Comparison of ENCODE assay signal across 11 cellular contexts in the genomic region with DNA sequence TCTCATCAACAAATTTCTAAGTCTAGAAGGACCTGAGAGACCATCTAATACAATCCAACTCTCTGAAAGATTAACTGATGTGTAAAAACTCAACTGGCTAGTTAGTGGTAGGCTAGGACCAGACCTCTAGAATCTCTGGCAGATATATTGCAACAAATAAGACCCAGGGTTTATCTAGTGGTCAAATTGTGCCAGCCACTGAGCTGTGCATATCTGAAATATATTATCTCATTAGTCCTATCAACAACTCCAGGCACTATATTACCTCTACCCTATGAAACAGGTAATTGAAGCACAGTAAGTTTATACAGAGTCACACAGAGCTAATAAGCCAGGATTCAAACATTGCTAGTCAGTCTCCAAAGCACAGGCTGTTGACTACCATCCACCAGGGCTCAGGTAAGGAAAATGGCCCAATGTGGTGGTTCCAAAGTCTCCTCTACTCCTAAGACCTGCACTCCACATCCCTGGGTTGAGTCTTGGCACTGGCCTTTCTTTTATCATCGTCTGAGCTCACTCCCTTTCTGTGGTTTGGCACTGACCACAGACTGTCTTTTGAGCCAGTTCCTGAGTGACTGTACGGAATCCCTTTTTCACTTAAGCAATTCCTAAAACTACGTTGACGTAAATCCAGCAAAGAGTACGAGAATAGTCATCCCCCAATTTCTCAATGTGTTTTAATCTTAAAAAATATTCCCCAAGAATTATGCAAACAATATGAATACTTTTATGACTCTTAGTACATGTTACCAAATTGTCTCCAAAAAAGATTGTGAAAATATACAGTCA. TPM values are rescaled to one million over a fixed set of nuclear protein-coding genes. Genes with fewer than 3 reads are reported as not detected.
DNase-seq lines count a peak whose midpoint lies in the region; ATAC-seq and TF ChIP-seq lines count a peak whose summit lies in the region.
"Had no signal": no experiment of that assay in that cellular context is flagged by ENCODE, and none has a peak within 500 bp of the region (broad histone marks: within the 10 kb centered on the region; RNA-seq: fewer than 3 reads in every experiment).

No MANE protein-coding gene starts in this region.

- H3K9ac ChIP-seq in fibroblast of lung (ENCODE audit: insufficient read depth, low read length): no peak overlapping the region

- no peak for ATAC-seq in HG03159 (IDR thresholded peaks at IDR 0.05; ENCODE audit: unreplicated experiment)

- H4K20me1 ChIP-seq in PC-9 (ENCODE audit: insufficient read depth): no peaks in the 10 kb centered on the region
- no peaks in the 10 kb centered on the region for H4K20me1 ChIP-seq in fibroblast of lung (ENCODE audit: control insufficient read depth, extremely low read depth, insufficient read depth, low read length)

- H3F3A ChIP-seq in PC-9 (ENCODE audit: insufficient read depth, low read depth): no peaks in the 10 kb centered on the region

- no peaks in the 10 kb centered on the region for H3K36me3 Mint-ChIP-seq in activated CD4-positive, alpha-beta memory T cell treated with anti-CD3 and anti-CD28 coated beads for 36 hours

- H3K9me2 ChIP-seq in PC-9 (ENCODE audit: insufficient read depth): no peaks in the 10 kb centered on the region

- H3K27me3 Mint-ChIP-seq in activated CD4-positive, alpha-beta memory T cell treated with anti-CD3 and anti-CD28 coated beads for 36 hours: no peaks in the 10 kb centered on the region

- no peak overlapping the region for H3K4me3 ChIP-seq in PC-9
- H3K4me3 ChIP-seq in fibroblast of lung (replicated peaks in 1 of 4; ENCODE audit: control extremely low read depth in 1 of 4, insufficient read depth in 1 of 4, low read depth in 3 of 4, low read length in 4 of 4): no peak overlapping the region
- H3K4me3 ChIP-seq: dorsolateral prefrontal cortex, SJCRH30 had no signal

- peak overlapping the region; percentile 47; the same call in 1 of the 2 replicates for H2AFZ ChIP-seq in PC-9
- H2AFZ ChIP-seq in fibroblast of lung (ENCODE audit: low read length): no peak overlapping the region

- H3K9me3 Mint-ChIP-seq in activated CD4-positive, alpha-beta memory T cell treated with anti-CD3 and anti-CD28 coated beads for 36 hours: no peaks in the 10 kb centered on the region

- DNase-seq in EH (ENCODE audit: low read depth): peak; percentile 79
- no peak for DNase-seq in PC-9
- peak; percentile 92 to 99 for DNase-seq in fibroblast of lung (ENCODE audit: low read depth in 2 of 2)
- peak; percentile 4 for DNase-seq in renal cortical epithelial cell (ENCODE audit: low read depth)
- DNase-seq in activated CD4-positive, alpha-beta memory T cell treated with anti-CD3 and anti-CD28 coated beads for 36 hours: no peak
- DNase-seq in activated gamma-delta T cell (lab: John Stamatoyannopoulos, UW): no peak
- DNase-seq in OCI-M2 (lab: John Stamatoyannopoulos, UW; ENCODE audit: unreplicated experiment): no peak
- DNase-seq: dorsolateral prefrontal cortex, NCI-H1092 had no signal

- H3K27ac ChIP-seq in PC-9: no peak overlapping the region
- no peak overlapping the region for H3K27ac ChIP-seq in fibroblast of lung (ENCODE audit: insufficient read depth, low read length)
- H3K27ac ChIP-seq: dorsolateral prefrontal cortex, SJCRH30 had no signal

- H3K36me3 ChIP-seq in PC-9 (ENCODE audit: low read depth): no peaks in the 10 kb centered on the region
- no peaks in the 10 kb centered on the region for H3K36me3 ChIP-seq in fibroblast of lung (ENCODE audit: control insufficient read depth, insufficient read depth, low read length)
- H3K36me3 ChIP-seq: SJCRH30 had no signal

- TF ChIP-seq CTCF in PC-9 (conservative IDR thresholded peaks at IDR 0.05) (no peak), fibroblast of lung (conservative IDR thresholded peaks at IDR 0.05 in 1 of 2, IDR thresholded peaks at IDR 0.05 in 1 of 2; ENCODE audit: low read depth in 1 of 2, low read length in 2 of 2) (no peak)

- POLR2A ChIA-PET in PC-9 (lab: Charles Lee; ENCODE audit: unreplicated experiment): no interaction called here
- POLR2A ChIA-PET in activated CD4-positive, alpha-beta memory T cell treated with anti-CD3 and anti-CD28 coated beads for 36 hours (lab: Charles Lee): no interaction called here

- no peak overlapping the region for H3K4me3 Mint-ChIP-seq in activated CD4-positive, alpha-beta memory T cell treated with anti-CD3 and anti-CD28 coated beads for 36 hours

- intact Hi-C loops in PC-9 (cut with micrococcal nuclease; ENCODE audit: unreplicated experiment): no loop called here
- intact Hi-C loops in activated CD4-positive, alpha-beta memory T cell treated with anti-CD3 and anti-CD28 coated beads for 36 hours (cut with micrococcal nuclease): no loop called here

- no peak overlapping the region for H3K27ac Mint-ChIP-seq in activated CD4-positive, alpha-beta memory T cell treated with anti-CD3 and anti-CD28 coated beads for 36 hours

- H3K4me2 ChIP-seq in PC-9: no peak overlapping the region
- H3K4me2 ChIP-seq in fibroblast of lung (ENCODE audit: extremely low read depth, insufficient read depth, low read length): no peak overlapping the region

- CTCF ChIA-PET in PC-9 (lab: Charles Lee): no interaction called here
- CTCF ChIA-PET in activated CD4-positive, alpha-beta memory T cell treated with anti-CD3 and anti-CD28 coated beads for 36 hours (lab: Charles Lee): no interaction called here

- BruUV-seq in PC-9 (replicated peaks; lab: Mats Ljungman, UMichigan): no TSS peak

- H3K79me2 ChIP-seq in PC-9 (ENCODE audit: low read depth) (no peaks in the 10 kb centered on the region), fibroblast of lung (ENCODE audit: control insufficient read depth, insufficient read depth, low read length) (no peaks in the 10 kb centered on the region)

- no peaks in the 10 kb centered on the region for H3K4me1 Mint-ChIP-seq in activated CD4-positive, alpha-beta memory T cell treated with anti-CD3 and anti-CD28 coated beads for 36 hours (ENCODE audit: low read depth)

- no peaks in the 10 kb centered on the region for H3K27me3 ChIP-seq in PC-9 (ENCODE audit: insufficient read depth, low read depth)
- H3K27me3 ChIP-seq in fibroblast of lung (ENCODE audit: control insufficient read depth, insufficient read depth, low read length): no peaks in the 10 kb centered on the region
- H3K27me3 ChIP-seq: dorsolateral prefrontal cortex, SJCRH30 had no signal

- H3K4me1 ChIP-seq in PC-9 (replicated peaks; ENCODE audit: insufficient read depth) (no peaks in the 10 kb centered on the region), fibroblast of lung (ENCODE audit: control insufficient read depth, extremely low read depth, insufficient read depth, low read length) (peaks cover 4% of the 10 kb centered on the region)
- H3K4me1 ChIP-seq: SJCRH30 had no signal

- no peaks in the 10 kb centered on the region for H3K9me3 ChIP-seq in PC-9 (ENCODE audit: insufficient read depth, low read depth)
- no peaks in the 10 kb centered on the region for H3K9me3 ChIP-seq in fibroblast of lung (ENCODE audit: control insufficient read depth, insufficient read depth, low read depth, low read length)

RNA-seq across cellular contexts. Expression of gene PID1, which starts 11.9 kb away (rescaled TPM):
- total RNA-seq in PC-9 (2021) (not detected in 2 replicates), fibroblast of lung (8.2 and 29.6 TPM in 2 replicates), renal cortical epithelial cell (1.0 and 1.5 TPM in 2 replicates)
- 15.7 and 49.0 TPM in 2 replicates for polyA plus RNA-seq in fibroblast of lung
- 11.6 and 41.7 TPM in 2 replicates for polyA plus RNA-seq in fibroblast of lung (2012)
- 30.0 and 106 TPM in 2 replicates for polyA minus RNA-seq in fibroblast of lung (ENCODE audit: low replicate concordance)
- total RNA-seq in activated CD4-positive, alpha-beta memory T cell treated with anti-CD3 and anti-CD28 coated beads for 36 hours: not detected

Comparison
In these comparisons a context has a peak if more than half of its experiments do, and no peak if none do; other contexts are left out.
1. DNase-seq: peak in EH (single experiment), fibroblast of lung (2 of 2) and renal cortical epithelial cell (single experiment); none in PC-9 (0 of 2), activated CD4-positive, alpha-beta memory T cell treated with anti-CD3 and anti-CD28 coated beads for 36 hours (single experiment), activated gamma-delta T cell (single experiment) and OCI-M2 (single experiment).